ENCODE assay signal across 2 cellular contexts in the genomic region with DNA sequence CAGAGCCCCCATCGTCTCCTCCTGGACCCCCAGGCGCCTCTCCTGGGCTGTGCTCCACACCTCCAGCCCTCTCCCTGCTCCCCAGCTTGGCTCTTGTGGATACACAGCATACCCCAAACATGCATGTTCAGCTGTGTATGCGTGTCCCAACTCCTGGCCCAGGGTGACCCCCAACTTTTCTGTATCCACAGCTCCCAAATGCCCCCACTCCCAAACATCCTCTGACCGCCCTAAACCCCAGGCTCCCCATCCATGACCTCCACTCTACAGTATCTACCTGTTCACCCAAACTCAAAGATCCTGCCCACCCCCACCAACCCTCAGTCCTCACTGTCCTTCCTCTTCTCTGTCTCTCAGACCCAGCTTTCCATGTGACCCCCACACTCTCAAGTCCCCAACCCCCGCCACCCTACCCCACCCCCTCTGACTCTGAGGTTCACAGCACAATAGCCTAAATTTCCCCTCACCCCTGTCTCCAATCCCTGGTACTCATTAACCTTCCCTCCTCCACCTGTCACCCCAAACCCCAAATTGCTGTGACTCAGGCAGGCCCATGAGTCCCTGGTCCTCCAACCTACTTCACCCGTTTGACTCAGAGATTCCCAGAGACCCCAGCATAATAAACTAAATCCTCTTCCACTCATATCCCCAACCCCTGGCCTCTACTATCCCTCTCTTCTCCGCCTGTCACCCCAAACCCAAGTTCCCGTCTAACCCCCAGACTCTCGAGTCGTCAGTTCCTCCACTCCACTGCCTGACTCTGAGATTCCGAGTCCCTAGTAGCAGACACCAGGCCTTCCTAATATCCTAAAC.
TF ChIP-seq lines count a peak whose summit lies in the region.

No MANE protein-coding gene starts in this region.

TF ChIP-seq in SK-N-SH, 30 proteins besides CTCF, POLR2A, EP300 and RAD21 (continued from another document):
- TF ChIP-seq, protein P1, sequence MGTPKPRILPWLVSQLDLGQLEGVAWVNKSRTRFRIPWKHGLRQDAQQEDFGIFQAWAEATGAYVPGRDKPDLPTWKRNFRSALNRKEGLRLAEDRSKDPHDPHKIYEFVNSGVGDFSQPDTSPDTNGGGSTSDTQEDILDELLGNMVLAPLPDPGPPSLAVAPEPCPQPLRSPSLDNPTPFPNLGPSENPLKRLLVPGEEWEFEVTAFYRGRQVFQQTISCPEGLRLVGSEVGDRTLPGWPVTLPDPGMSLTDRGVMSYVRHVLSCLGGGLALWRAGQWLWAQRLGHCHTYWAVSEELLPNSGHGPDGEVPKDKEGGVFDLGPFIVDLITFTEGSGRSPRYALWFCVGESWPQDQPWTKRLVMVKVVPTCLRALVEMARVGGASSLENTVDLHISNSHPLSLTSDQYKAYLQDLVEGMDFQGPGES (IDR thresholded peaks at IDR 0.05; ENCODE audit: low read depth, low read length), result no peak
- TF ChIP-seq RXRA (IDR thresholded peaks at IDR 0.05; ENCODE audit: borderline replicate concordance, low read depth), result no peak
- no peak for TF ChIP-seq NFIC (IDR thresholded peaks at IDR 0.05; ENCODE audit: borderline replicate concordance)
- TF ChIP-seq, protein P2, sequence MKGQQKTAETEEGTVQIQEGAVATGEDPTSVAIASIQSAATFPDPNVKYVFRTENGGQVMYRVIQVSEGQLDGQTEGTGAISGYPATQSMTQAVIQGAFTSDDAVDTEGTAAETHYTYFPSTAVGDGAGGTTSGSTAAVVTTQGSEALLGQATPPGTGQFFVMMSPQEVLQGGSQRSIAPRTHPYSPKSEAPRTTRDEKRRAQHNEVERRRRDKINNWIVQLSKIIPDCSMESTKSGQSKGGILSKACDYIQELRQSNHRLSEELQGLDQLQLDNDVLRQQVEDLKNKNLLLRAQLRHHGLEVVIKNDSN (IDR thresholded peaks at IDR 0.05; ENCODE audit: borderline replicate concordance, low read depth), result no peak
- TF ChIP-seq GATA2 (CRISPR knock-in tag; IDR thresholded peaks at IDR 0.05), result no peak
- no peak for TF ChIP-seq FOXM1 (IDR thresholded peaks at IDR 0.05; ENCODE audit: low read depth)
- no peak for TF ChIP-seq NRF1 (IDR thresholded peaks at IDR 0.05; ENCODE audit: low read depth, low read length)
- no peak for TF ChIP-seq POLR2AphosphoS5 (IDR thresholded peaks at IDR 0.05; ENCODE audit: low read depth, low read length)
- TF ChIP-seq TCF12 (IDR thresholded peaks at IDR 0.05), result no peak
- no peak for TF ChIP-seq MXI1 (IDR thresholded peaks at IDR 0.05; ENCODE audit: low read depth, low read length)
- no peak for TF ChIP-seq MEF2A (IDR thresholded peaks at IDR 0.05; ENCODE audit: borderline replicate concordance, low read depth)
- no peak for TF ChIP-seq TEAD4 (IDR thresholded peaks at IDR 0.05; ENCODE audit: borderline replicate concordance, insufficient read depth)
- no peak for TF ChIP-seq GABPA (IDR thresholded peaks at IDR 0.05; ENCODE audit: low read depth)
- TF ChIP-seq, protein P3, sequence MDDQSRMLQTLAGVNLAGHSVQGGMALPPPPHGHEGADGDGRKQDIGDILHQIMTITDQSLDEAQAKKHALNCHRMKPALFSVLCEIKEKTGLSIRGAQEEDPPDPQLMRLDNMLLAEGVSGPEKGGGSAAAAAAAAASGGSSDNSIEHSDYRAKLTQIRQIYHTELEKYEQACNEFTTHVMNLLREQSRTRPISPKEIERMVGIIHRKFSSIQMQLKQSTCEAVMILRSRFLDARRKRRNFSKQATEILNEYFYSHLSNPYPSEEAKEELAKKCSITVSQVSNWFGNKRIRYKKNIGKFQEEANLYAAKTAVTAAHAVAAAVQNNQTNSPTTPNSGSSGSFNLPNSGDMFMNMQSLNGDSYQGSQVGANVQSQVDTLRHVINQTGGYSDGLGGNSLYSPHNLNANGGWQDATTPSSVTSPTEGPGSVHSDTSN (IDR thresholded peaks at IDR 0.05), result no peak
- no peak for TF ChIP-seq TAF1 (IDR thresholded peaks at IDR 0.05; ENCODE audit: borderline replicate concordance, low read depth, low read length)
- TF ChIP-seq, protein P4, sequence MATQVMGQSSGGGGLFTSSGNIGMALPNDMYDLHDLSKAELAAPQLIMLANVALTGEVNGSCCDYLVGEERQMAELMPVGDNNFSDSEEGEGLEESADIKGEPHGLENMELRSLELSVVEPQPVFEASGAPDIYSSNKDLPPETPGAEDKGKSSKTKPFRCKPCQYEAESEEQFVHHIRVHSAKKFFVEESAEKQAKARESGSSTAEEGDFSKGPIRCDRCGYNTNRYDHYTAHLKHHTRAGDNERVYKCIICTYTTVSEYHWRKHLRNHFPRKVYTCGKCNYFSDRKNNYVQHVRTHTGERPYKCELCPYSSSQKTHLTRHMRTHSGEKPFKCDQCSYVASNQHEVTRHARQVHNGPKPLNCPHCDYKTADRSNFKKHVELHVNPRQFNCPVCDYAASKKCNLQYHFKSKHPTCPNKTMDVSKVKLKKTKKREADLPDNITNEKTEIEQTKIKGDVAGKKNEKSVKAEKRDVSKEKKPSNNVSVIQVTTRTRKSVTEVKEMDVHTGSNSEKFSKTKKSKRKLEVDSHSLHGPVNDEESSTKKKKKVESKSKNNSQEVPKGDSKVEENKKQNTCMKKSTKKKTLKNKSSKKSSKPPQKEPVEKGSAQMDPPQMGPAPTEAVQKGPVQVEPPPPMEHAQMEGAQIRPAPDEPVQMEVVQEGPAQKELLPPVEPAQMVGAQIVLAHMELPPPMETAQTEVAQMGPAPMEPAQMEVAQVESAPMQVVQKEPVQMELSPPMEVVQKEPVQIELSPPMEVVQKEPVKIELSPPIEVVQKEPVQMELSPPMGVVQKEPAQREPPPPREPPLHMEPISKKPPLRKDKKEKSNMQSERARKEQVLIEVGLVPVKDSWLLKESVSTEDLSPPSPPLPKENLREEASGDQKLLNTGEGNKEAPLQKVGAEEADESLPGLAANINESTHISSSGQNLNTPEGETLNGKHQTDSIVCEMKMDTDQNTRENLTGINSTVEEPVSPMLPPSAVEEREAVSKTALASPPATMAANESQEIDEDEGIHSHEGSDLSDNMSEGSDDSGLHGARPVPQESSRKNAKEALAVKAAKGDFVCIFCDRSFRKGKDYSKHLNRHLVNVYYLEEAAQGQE (IDR thresholded peaks at IDR 0.05; ENCODE audit: low read depth, low read length), result no peak

TF ChIP-seq in SK-N-SH treated with all-trans-retinoic acid at 6 μM for 48 hours, 23 proteins besides CTCF, POLR2A, EP300 and RAD21 (continued from another document):
- TF ChIP-seq, protein P5, sequence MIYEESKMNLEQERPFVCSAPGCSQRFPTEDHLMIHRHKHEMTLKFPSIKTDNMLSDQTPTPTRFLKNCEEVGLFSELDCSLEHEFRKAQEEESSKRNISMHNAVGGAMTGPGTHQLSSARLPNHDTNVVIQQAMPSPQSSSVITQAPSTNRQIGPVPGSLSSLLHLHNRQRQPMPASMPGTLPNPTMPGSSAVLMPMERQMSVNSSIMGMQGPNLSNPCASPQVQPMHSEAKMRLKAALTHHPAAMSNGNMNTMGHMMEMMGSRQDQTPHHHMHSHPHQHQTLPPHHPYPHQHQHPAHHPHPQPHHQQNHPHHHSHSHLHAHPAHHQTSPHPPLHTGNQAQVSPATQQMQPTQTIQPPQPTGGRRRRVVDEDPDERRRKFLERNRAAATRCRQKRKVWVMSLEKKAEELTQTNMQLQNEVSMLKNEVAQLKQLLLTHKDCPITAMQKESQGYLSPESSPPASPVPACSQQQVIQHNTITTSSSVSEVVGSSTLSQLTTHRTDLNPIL (CRISPR knock-in tag; IDR thresholded peaks at IDR 0.05; ENCODE audit: low read depth), result no peak
- TF ChIP-seq, protein P6, sequence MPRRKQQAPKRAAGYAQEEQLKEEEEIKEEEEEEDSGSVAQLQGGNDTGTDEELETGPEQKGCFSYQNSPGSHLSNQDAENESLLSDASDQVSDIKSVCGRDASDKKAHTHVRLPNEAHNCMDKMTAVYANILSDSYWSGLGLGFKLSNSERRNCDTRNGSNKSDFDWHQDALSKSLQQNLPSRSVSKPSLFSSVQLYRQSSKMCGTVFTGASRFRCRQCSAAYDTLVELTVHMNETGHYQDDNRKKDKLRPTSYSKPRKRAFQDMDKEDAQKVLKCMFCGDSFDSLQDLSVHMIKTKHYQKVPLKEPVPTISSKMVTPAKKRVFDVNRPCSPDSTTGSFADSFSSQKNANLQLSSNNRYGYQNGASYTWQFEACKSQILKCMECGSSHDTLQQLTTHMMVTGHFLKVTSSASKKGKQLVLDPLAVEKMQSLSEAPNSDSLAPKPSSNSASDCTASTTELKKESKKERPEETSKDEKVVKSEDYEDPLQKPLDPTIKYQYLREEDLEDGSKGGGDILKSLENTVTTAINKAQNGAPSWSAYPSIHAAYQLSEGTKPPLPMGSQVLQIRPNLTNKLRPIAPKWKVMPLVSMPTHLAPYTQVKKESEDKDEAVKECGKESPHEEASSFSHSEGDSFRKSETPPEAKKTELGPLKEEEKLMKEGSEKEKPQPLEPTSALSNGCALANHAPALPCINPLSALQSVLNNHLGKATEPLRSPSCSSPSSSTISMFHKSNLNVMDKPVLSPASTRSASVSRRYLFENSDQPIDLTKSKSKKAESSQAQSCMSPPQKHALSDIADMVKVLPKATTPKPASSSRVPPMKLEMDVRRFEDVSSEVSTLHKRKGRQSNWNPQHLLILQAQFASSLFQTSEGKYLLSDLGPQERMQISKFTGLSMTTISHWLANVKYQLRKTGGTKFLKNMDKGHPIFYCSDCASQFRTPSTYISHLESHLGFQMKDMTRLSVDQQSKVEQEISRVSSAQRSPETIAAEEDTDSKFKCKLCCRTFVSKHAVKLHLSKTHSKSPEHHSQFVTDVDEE (CRISPR knock-in tag; IDR thresholded peaks at IDR 0.05), result no peak
- TF ChIP-seq GLIS3 (CRISPR knock-in tag; IDR thresholded peaks at IDR 0.05), result no peak
- no peak for TF ChIP-seq ZNF70 (CRISPR knock-in tag; IDR thresholded peaks at IDR 0.05)
- TF ChIP-seq PPARA (CRISPR knock-in tag; IDR thresholded peaks at IDR 0.05; ENCODE audit: borderline replicate concordance), result no peak
- no peak for TF ChIP-seq ZNF565 (CRISPR knock-in tag; conservative IDR thresholded peaks at IDR 0.05; ENCODE audit: low read depth)
- no peak for TF ChIP-seq ZFP30 (CRISPR knock-in tag; IDR thresholded peaks at IDR 0.05)
- TF ChIP-seq ESRRG (CRISPR knock-in tag; IDR thresholded peaks at IDR 0.05), result no peak
- TF ChIP-seq ISL1 (CRISPR knock-in tag; IDR thresholded peaks at IDR 0.05), result no peak
- no peak for TF ChIP-seq TCF4 (CRISPR knock-in tag; IDR thresholded peaks at IDR 0.05; ENCODE audit: borderline replicate concordance)
- no peak for TF ChIP-seq BACH2 (CRISPR knock-in tag; IDR thresholded peaks at IDR 0.05; ENCODE audit: borderline replicate concordance)
- no peak for TF ChIP-seq POU6F1 (CRISPR knock-in tag; IDR thresholded peaks at IDR 0.05; ENCODE audit: borderline replicate concordance, low read depth)
- no peak for TF ChIP-seq ZNF8 (CRISPR knock-in tag; IDR thresholded peaks at IDR 0.05)
